Comparison of ENCODE assay signal across 8 cellular contexts in genomic region chr6:43702522-43703440, GRCh38. TPM values are rescaled to one million over a fixed set of nuclear protein-coding genes. Genes with fewer than 3 reads are reported as not detected.
DNase-seq lines count a peak whose midpoint lies in the region; ATAC-seq, FAIRE-seq and TF ChIP-seq lines count a peak whose summit lies in the region.

No MANE protein-coding gene starts in this region.

- CTCF ChIA-PET in CD4-positive, alpha-beta T cell (lab: Charles Lee), result no interaction called here

- no peaks in the 10 kb centered on the region for H3K4me1 Mint-ChIP-seq in CD4-positive, alpha-beta T cell (ENCODE audit: low read depth)

- H3K36me3 ChIP-seq in breast epithelium (no peaks in the 10 kb centered on the region), small intestine (ENCODE audit: control insufficient read depth in 2 of 2, insufficient read depth in 2 of 2, low read length in 2 of 2) (no peaks in the 10 kb centered on the region)

- intact Hi-C loops in CD4-positive, alpha-beta T cell (cut with DNase I, micrococcal nuclease), result no loop called here
- intact Hi-C loops in breast epithelium (cut with DNase I; ENCODE audit: low total_unique reads), result no loop called here

- TF ChIP-seq CTCF in CD4-positive, alpha-beta T cell (IDR thresholded peaks at IDR 0.05), result no peak
- no peak for TF ChIP-seq CTCF in breast epithelium (IDR thresholded peaks at IDR 0.05)

- no peak overlapping the region for H3K4me3 ChIP-seq in breast epithelium
- H3K4me3 ChIP-seq in small intestine (ENCODE audit: low read depth in 1 of 2, low read length in 2 of 2), result no peak overlapping the region

- H3K9me3 Mint-ChIP-seq in CD4-positive, alpha-beta T cell, result no peaks in the 10 kb centered on the region

- peak; percentile 56 for ATAC-seq in CD4-positive, alpha-beta T cell (ENCODE audit: poor library complexity)
- ATAC-seq in GM21423 (IDR thresholded peaks at IDR 0.05; ENCODE audit: unreplicated experiment), result peak; percentile 61
- no peak for ATAC-seq in HG03175 (IDR thresholded peaks at IDR 0.05; ENCODE audit: unreplicated experiment)
- no peak for ATAC-seq in HG03045 (IDR thresholded peaks at IDR 0.05; ENCODE audit: unreplicated experiment)

- no peak for DNase-seq in CD4-positive, alpha-beta T cell
- DNase-seq in NCI-H69 (lab: John Stamatoyannopoulos, UW), result peak; percentile 98
- DNase-seq in breast epithelium (ENCODE audit: low spot score in 2 of 2), result peak; percentile 63 to 76
- peak; percentile 68 for DNase-seq in iris pigment epithelial cell (ENCODE audit: low read depth)
- peak; percentile 93 for DNase-seq in small intestine

- H3K4me1 ChIP-seq in breast epithelium (peaks cover 5 to 13% of the 10 kb centered on the region in 2 donors), small intestine (ENCODE audit: control insufficient read depth in 2 of 2, insufficient read depth in 1 of 2, low read depth in 1 of 2, low read length in 1 of 2) (peaks cover 0 to 23% of the 10 kb centered on the region in 2 donors)

- no peak for FAIRE-seq in small intestine (lab: Jason Lieb, UNC)

- H3K27me3 ChIP-seq in CD4-positive, alpha-beta T cell (ENCODE audit: control insufficient read depth, insufficient read depth, low read length), result no peaks in the 10 kb centered on the region
- H3K27me3 ChIP-seq in breast epithelium (no peaks in the 10 kb centered on the region), small intestine (ENCODE audit: control insufficient read depth in 2 of 2, insufficient read depth in 2 of 2, low read length in 2 of 2) (no peaks in the 10 kb centered on the region)

- H3K9me3 ChIP-seq in CD4-positive, alpha-beta T cell (ENCODE audit: control insufficient read depth, low read length), result no peaks in the 10 kb centered on the region
- no peaks in the 10 kb centered on the region for H3K9me3 ChIP-seq in breast epithelium
- H3K9me3 ChIP-seq in small intestine (ENCODE audit: control insufficient read depth, low read depth), result no peaks in the 10 kb centered on the region

- POLR2A ChIA-PET in CD4-positive, alpha-beta T cell (lab: Charles Lee), result no interaction called here

- H3K36me3 Mint-ChIP-seq in CD4-positive, alpha-beta T cell (ENCODE audit: low read depth), result no peaks in the 10 kb centered on the region

- H3K27ac ChIP-seq in CD4-positive, alpha-beta T cell (ENCODE audit: low read depth, low read length), result no peak overlapping the region
- H3K27ac ChIP-seq in breast epithelium, result peak overlapping the region; percentile 62 to 84
- H3K27ac ChIP-seq in small intestine (ENCODE audit: low read depth in 1 of 2, low read length in 1 of 2), result peak overlapping the region; percentile 26 to 95

- no peak overlapping the region for H3K27ac Mint-ChIP-seq in CD4-positive, alpha-beta T cell

- TF ChIP-seq POLR2A in breast epithelium (IDR thresholded peaks at IDR 0.05), result no peak

- H3K27me3 Mint-ChIP-seq in CD4-positive, alpha-beta T cell, result peaks cover 62% of the 10 kb centered on the region

- WGBS in small intestine, 3 donors, result 14 to 25% (median 22%) methylated on average over 13 to 15 of the region's 15 CpGs

- no peak overlapping the region for H3K4me3 Mint-ChIP-seq in CD4-positive, alpha-beta T cell

RNA-seq across cellular contexts. Expression of gene MRPS18A, which starts 15.2 kb away (rescaled TPM):
- total RNA-seq in CD4-positive, alpha-beta T cell, result 10 to 100 TPM; 26.1 to 27.7 TPM
- 10 to 100 TPM; 37.7 to 63.2 (median 40.6) TPM for total RNA-seq in breast epithelium
- polyA plus RNA-seq in small intestine, result 100 to 1,000 TPM in 1 of 3 donors, 10 to 100 TPM in 2; 63.7 to 107 (median 66.5) TPM

RNA-seq across cellular contexts. Expression of gene RSPH9, which starts 57.9 kb away (rescaled TPM):
- total RNA-seq in CD4-positive, alpha-beta T cell, result not detected
- total RNA-seq in breast epithelium, result not detected
- polyA plus RNA-seq in small intestine, result 1 to 10 TPM in 1 of 3 donors, under 1 TPM in 2; 0.42 to 1.1 (median 0.81) TPM

Comparison
In these comparisons a context has a peak if more than half of its experiments do, and no peak if none do; other contexts are left out.
1. ATAC-seq: peak in CD4-positive, alpha-beta T cell (single experiment) and GM21423 (single experiment); none in HG03175 (single experiment) and HG03045 (single experiment).
2. DNase-seq: peak in NCI-H69 (single experiment), breast epithelium (2 of 2), iris pigment epithelial cell (single experiment) and small intestine (single experiment); none in CD4-positive, alpha-beta T cell (0 of 10).